1 cellular context compared by ENCODE assay signal in genomic region chr3:129399145-129399894, GRCh38.
TF ChIP-seq lines count a peak whose summit lies in the region.

No MANE protein-coding gene starts in this region.

TF ChIP-seq in HEK293, 187 proteins besides CTCF, POLR2A, EP300 and RAD21 (continued from another document):
- TF ChIP-seq, protein P1, sequence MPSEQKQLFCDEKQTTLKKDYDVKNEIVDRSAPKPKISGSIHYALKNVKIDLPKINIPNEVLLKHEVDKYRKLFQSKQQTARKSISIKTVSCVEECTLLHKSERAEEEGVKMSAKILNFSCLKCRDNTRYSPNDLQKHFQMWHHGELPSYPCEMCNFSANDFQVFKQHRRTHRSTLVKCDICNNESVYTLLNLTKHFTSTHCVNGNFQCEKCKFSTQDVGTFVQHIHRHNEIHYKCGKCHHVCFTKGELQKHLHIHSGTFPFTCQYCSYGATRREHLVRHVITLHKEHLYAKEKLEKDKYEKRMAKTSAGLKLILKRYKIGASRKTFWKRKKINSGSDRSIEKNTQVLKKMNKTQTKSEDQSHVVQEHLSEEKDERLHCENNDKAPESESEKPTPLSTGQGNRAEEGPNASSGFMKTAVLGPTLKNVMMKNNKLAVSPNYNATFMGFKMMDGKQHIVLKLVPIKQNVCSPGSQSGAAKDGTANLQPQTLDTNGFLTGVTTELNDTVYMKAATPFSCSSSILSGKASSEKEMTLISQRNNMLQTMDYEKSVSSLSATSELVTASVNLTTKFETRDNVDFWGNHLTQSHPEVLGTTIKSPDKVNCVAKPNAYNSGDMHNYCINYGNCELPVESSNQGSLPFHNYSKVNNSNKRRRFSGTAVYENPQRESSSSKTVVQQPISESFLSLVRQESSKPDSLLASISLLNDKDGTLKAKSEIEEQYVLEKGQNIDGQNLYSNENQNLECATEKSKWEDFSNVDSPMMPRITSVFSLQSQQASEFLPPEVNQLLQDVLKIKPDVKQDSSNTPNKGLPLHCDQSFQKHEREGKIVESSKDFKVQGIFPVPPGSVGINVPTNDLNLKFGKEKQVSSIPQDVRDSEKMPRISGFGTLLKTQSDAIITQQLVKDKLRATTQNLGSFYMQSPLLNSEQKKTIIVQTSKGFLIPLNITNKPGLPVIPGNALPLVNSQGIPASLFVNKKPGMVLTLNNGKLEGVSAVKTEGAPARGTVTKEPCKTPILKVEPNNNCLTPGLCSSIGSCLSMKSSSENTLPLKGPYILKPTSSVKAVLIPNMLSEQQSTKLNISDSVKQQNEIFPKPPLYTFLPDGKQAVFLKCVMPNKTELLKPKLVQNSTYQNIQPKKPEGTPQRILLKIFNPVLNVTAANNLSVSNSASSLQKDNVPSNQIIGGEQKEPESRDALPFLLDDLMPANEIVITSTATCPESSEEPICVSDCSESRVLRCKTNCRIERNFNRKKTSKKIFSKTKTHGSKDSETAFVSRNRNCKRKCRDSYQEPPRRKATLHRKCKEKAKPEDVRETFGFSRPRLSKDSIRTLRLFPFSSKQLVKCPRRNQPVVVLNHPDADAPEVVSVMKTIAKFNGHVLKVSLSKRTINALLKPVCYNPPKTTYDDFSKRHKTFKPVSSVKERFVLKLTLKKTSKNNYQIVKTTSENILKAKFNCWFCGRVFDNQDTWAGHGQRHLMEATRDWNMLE (tag by site-specific recombination; conservative IDR thresholded peaks at IDR 0.05; ENCODE audit: low read depth) = peak; percentile 96
- TF ChIP-seq ZNF580 (tag by site-specific recombination; IDR thresholded peaks at IDR 0.05) (peak; percentile 54; the same call in 1 of the 2 replicates), WT1 (tag by site-specific recombination; IDR thresholded peaks at IDR 0.05) (peak; percentile 85), ZNF791 (tag by site-specific recombination; IDR thresholded peaks at IDR 0.05) (no peak), PRDM1 (tag by site-specific recombination; IDR thresholded peaks at IDR 0.05) (peak; percentile 8; the same call in 1 of the 2 replicates), ATF2 (tag by site-specific recombination; IDR thresholded peaks at IDR 0.05; ENCODE audit: low read depth) (no peak), YY2 (tag by site-specific recombination; IDR thresholded peaks at IDR 0.05) (peak; percentile 47; the same call in 1 of the 2 replicates), ZBTB20 (tag by site-specific recombination; IDR thresholded peaks at IDR 0.05) (no peak; the same call in 1 of the 2 replicates), ZNF223 (tag by site-specific recombination; IDR thresholded peaks at IDR 0.05) (no peak), KLF16 (tag by site-specific recombination; IDR thresholded peaks at IDR 0.05) (0 out of 2 replicates have a peak, but pooled peaks have one; percentile 28), ZEB2 (tag by site-specific recombination; IDR thresholded peaks at IDR 0.05) (0 out of 2 replicates have a peak, but pooled peaks have one; percentile 10), ZBTB6 (tag by site-specific recombination; IDR thresholded peaks at IDR 0.05) (0 out of 2 replicates have a peak, but pooled peaks have one; percentile 22), KLF10 (tag by site-specific recombination; IDR thresholded peaks at IDR 0.05) (peak; percentile 36; the same call in 1 of the 2 replicates), ZNF335 (tag by site-specific recombination; conservative IDR thresholded peaks at IDR 0.05) (peak; percentile 95), OVOL3 (tag by site-specific recombination; IDR thresholded peaks at IDR 0.05) (peak; percentile 100), ZNF121 (tag by site-specific recombination; IDR thresholded peaks at IDR 0.05) (no peak), ZNF366 (tag by site-specific recombination; conservative IDR thresholded peaks at IDR 0.05) (peak; percentile 81), SP3 (tag by site-specific recombination; IDR thresholded peaks at IDR 0.05) (peak; percentile 78), ZNF776 (tag by site-specific recombination; IDR thresholded peaks at IDR 0.05; ENCODE audit: borderline replicate concordance) (no peak), ZBTB21 (tag by site-specific recombination; IDR thresholded peaks at IDR 0.05) (peak; percentile 30; the same call in 1 of the 2 replicates), ZNF558 (tag by site-specific recombination; IDR thresholded peaks at IDR 0.05) (no peak), KLF1 (tag by site-specific recombination; IDR thresholded peaks at IDR 0.05) (no peak; the same call in 1 of the 2 replicates), SP2 (tag by site-specific recombination; IDR thresholded peaks at IDR 0.05) (peak; percentile 66), TRIM28 (IDR thresholded peaks at IDR 0.05; ENCODE audit: borderline replicate concordance, low read length) (peak; percentile 26; the same call in 1 of the 2 replicates), ZNF324 (tag by site-specific recombination; IDR thresholded peaks at IDR 0.05) (peak; percentile 45; the same call in 1 of the 2 replicates), ZNF785 (tag by site-specific recombination; IDR thresholded peaks at IDR 0.05) (no peak), GFI1B (tag by site-specific recombination; IDR thresholded peaks at IDR 0.05) (no peak), ZNF639 (tag by site-specific recombination; IDR thresholded peaks at IDR 0.05) (peak; percentile 74), MZF1 (tag by site-specific recombination; IDR thresholded peaks at IDR 0.05; ENCODE audit: borderline replicate concordance) (no peak), ZXDB (tag by site-specific recombination; IDR thresholded peaks at IDR 0.05) (peak; percentile 70; the same call in 1 of the 2 replicates)
- TF ChIP-seq, protein P2, sequence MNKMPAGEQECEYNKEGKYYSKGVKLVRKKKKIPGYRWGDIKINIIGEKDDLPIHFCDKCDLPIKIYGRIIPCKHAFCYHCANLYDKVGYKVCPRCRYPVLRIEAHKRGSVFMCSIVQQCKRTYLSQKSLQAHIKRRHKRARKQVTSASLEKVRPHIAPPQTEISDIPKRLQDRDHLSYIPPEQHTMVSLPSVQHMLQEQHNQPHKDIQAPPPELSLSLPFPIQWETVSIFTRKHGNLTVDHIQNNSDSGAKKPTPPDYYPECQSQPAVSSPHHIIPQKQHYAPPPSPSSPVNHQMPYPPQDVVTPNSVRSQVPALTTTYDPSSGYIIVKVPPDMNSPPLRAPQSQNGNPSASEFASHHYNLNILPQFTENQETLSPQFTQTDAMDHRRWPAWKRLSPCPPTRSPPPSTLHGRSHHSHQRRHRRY (tag by site-specific recombination; IDR thresholded peaks at IDR 0.05) = no peak
- TF ChIP-seq, protein P3, sequence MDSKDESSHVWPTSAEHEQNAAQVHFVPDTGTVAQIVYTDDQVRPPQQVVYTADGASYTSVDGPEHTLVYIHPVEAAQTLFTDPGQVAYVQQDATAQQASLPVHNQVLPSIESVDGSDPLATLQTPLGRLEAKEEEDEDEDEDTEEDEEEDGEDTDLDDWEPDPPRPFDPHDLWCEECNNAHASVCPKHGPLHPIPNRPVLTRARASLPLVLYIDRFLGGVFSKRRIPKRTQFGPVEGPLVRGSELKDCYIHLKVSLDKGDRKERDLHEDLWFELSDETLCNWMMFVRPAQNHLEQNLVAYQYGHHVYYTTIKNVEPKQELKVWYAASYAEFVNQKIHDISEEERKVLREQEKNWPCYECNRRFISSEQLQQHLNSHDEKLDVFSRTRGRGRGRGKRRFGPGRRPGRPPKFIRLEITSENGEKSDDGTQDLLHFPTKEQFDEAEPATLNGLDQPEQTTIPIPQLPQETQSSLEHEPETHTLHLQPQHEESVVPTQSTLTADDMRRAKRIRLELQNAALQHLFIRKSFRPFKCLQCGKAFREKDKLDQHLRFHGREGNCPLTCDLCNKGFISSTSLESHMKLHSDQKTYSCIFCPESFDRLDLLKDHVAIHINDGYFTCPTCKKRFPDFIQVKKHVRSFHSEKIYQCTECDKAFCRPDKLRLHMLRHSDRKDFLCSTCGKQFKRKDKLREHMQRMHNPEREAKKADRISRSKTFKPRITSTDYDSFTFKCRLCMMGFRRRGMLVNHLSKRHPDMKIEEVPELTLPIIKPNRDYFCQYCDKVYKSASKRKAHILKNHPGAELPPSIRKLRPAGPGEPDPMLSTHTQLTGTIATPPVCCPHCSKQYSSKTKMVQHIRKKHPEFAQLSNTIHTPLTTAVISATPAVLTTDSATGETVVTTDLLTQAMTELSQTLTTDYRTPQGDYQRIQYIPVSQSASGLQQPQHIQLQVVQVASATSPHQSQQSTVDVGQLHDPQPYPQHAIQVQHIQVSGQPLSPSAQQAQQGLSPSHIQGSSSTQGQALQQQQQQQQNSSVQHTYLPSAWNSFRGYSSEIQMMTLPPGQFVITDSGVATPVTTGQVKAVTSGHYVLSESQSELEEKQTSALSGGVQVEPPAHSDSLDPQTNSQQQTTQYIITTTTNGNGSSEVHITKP (tag by site-specific recombination; IDR thresholded peaks at IDR 0.05) = peak; percentile 60; the same call in 1 of the 2 replicates
- TF ChIP-seq, protein P4, sequence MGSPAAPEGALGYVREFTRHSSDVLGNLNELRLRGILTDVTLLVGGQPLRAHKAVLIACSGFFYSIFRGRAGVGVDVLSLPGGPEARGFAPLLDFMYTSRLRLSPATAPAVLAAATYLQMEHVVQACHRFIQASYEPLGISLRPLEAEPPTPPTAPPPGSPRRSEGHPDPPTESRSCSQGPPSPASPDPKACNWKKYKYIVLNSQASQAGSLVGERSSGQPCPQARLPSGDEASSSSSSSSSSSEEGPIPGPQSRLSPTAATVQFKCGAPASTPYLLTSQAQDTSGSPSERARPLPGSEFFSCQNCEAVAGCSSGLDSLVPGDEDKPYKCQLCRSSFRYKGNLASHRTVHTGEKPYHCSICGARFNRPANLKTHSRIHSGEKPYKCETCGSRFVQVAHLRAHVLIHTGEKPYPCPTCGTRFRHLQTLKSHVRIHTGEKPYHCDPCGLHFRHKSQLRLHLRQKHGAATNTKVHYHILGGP (tag by site-specific recombination; IDR thresholded peaks at IDR 0.05) = no peak
- TF ChIP-seq, protein P5, sequence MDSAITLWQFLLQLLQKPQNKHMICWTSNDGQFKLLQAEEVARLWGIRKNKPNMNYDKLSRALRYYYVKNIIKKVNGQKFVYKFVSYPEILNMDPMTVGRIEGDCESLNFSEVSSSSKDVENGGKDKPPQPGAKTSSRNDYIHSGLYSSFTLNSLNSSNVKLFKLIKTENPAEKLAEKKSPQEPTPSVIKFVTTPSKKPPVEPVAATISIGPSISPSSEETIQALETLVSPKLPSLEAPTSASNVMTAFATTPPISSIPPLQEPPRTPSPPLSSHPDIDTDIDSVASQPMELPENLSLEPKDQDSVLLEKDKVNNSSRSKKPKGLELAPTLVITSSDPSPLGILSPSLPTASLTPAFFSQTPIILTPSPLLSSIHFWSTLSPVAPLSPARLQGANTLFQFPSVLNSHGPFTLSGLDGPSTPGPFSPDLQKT (IDR thresholded peaks at IDR 0.05; ENCODE audit: borderline replicate concordance, low read depth, low read length) = peak; percentile 89
- TF ChIP-seq, protein P6, sequence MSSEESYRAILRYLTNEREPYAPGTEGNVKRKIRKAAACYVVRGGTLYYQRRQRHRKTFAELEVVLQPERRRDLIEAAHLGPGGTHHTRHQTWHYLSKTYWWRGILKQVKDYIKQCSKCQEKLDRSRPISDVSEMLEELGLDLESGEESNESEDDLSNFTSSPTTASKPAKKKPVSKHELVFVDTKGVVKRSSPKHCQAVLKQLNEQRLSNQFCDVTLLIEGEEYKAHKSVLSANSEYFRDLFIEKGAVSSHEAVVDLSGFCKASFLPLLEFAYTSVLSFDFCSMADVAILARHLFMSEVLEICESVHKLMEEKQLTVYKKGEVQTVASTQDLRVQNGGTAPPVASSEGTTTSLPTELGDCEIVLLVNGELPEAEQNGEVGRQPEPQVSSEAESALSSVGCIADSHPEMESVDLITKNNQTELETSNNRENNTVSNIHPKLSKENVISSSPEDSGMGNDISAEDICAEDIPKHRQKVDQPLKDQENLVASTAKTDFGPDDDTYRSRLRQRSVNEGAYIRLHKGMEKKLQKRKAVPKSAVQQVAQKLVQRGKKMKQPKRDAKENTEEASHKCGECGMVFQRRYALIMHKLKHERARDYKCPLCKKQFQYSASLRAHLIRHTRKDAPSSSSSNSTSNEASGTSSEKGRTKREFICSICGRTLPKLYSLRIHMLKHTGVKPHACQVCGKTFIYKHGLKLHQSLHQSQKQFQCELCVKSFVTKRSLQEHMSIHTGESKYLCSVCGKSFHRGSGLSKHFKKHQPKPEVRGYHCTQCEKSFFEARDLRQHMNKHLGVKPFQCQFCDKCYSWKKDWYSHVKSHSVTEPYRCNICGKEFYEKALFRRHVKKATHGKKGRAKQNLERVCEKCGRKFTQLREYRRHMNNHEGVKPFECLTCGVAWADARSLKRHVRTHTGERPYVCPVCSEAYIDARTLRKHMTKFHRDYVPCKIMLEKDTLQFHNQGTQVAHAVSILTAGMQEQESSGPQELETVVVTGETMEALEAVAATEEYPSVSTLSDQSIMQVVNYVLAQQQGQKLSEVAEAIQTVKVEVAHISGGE (tag by site-specific recombination; conservative IDR thresholded peaks at IDR 0.05; ENCODE audit: low read depth) = peak; percentile 90
TF ChIP-seq in HEK293: peak in this region for 37.
